ENCODE assay signal across 8 cellular contexts in the genomic region with DNA sequence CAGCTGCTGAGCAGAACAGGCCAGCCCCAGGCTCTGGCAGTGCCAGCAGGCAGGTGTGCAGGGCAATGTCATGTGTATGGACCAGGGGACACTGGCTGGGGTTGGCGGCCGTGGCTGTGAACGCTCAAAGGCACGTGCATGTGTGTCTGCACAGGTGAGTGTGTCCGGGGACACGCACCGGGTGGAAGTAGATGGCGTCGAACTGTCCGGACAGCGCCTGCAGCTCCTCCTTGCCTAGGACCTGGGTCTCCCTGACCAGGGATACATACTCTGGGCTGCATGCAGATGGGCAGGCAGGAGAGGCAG. TPM values are rescaled to one million over a fixed set of nuclear protein-coding genes. Genes with fewer than 3 reads are reported as not detected.
DNase-seq lines count a peak whose midpoint lies in the region; ATAC-seq and TF ChIP-seq lines count a peak whose summit lies in the region.

No MANE protein-coding gene starts in this region.

- TF ChIP-seq CTCF in C4-2B (conservative IDR thresholded peaks at IDR 0.05), result no peak
- no peak for TF ChIP-seq CTCF in LNCaP clone FGC (IDR thresholded peaks at IDR 0.05; ENCODE audit: control insufficient read depth, extremely low read depth, insufficient read depth)
- no peak for TF ChIP-seq CTCF in dorsolateral prefrontal cortex (IDR thresholded peaks at IDR 0.05 in 54 of 56, conservative IDR thresholded peaks at IDR 0.05 in 2 of 56; ENCODE audit: low read depth in 1 of 56, partially characterized antibody in 56 of 56)
- no peak for TF ChIP-seq CTCF in neural crest cell (conservative IDR thresholded peaks at IDR 0.05)

- intact Hi-C loops in dorsolateral prefrontal cortex (cut with DNase I), result loop anchor here in 1 of 2 donors (5.0 kb wide), 1 partner anchor 92 kb away; the partner anchor contains the start of gene PPP6R2

- ATAC-seq in GM18909 (IDR thresholded peaks at IDR 0.05; ENCODE audit: poor library complexity, unreplicated experiment), result no peak

- H3K27ac ChIP-seq in C4-2B (peak overlapping the region; percentile 88), dorsolateral prefrontal cortex (peak overlapping the region in 5 of 59 donors; percentile 52 to 81 (median 75))

- H3K27me3 Mint-ChIP-seq in neural crest cell (ENCODE audit: low read depth), result no peaks in the 10 kb centered on the region

- H3K4me3 Mint-ChIP-seq in neural crest cell, result peak overlapping the region; percentile 83

- no peaks in the 10 kb centered on the region for H3K36me3 Mint-ChIP-seq in neural crest cell (ENCODE audit: low read depth)

- no peaks in the 10 kb centered on the region for H3K9me3 Mint-ChIP-seq in neural crest cell

- H3K4me1 Mint-ChIP-seq in neural crest cell, result peaks cover 10% of the 10 kb centered on the region

- H3K27ac Mint-ChIP-seq in neural crest cell (ENCODE audit: unreplicated experiment), result no peak overlapping the region

- DNase-seq in LNCaP clone FGC (ENCODE audit: low read depth), result no peak
- no peak for DNase-seq in dorsolateral prefrontal cortex
- no peak for DNase-seq in neural crest cell (ENCODE audit: low read depth, low spot score)
- no peak for DNase-seq in T1000 (lab: John Stamatoyannopoulos, UW)
- no peak for DNase-seq in activated CD4-positive, CD25-positive, alpha-beta regulatory T cell (lab: John Stamatoyannopoulos, UW)
- no peak for DNase-seq in NCI-H82 treated with DMSO at 0.1 percent for 48 hours (lab: John Stamatoyannopoulos, UW; ENCODE audit: unreplicated experiment)

- no peaks in the 10 kb centered on the region for H3K27me3 ChIP-seq in dorsolateral prefrontal cortex

- H3K4me3 ChIP-seq in LNCaP clone FGC (ENCODE audit: low read depth, low read length) (peak overlapping the region; percentile 79), dorsolateral prefrontal cortex (peak overlapping the region in 55 of 59 donors; percentile 36 to 78 (median 68))

RNA-seq across cellular contexts. Expression of gene HDAC10, which starts 0.9 kb away (rescaled TPM):
- 10 to 100 TPM; 20.2 to 75.9 (median 39.0) TPM for total RNA-seq in dorsolateral prefrontal cortex
- total RNA-seq in neural crest cell, result 49.9 and 52.9 TPM in 2 replicates

RNA-seq across cellular contexts. Expression of gene TUBGCP6, which starts 5.4 kb away (rescaled TPM):
- total RNA-seq in dorsolateral prefrontal cortex, result 10 to 100 TPM; 40.5 to 94.4 (median 60.7) TPM
- 48.8 and 54.4 TPM in 2 replicates for total RNA-seq in neural crest cell

RNA-seq across cellular contexts. Expression of gene MAPK12, which starts 11.3 kb away (rescaled TPM):
- total RNA-seq in dorsolateral prefrontal cortex (10 to 100 TPM; 21.8 to 70.3 (median 34.7) TPM), neural crest cell (45.1 and 46.5 TPM in 2 replicates)

RNA-seq across cellular contexts. Expression of gene MAPK11, which starts 20.0 kb away (rescaled TPM):
- 10 to 100 TPM; 25.8 to 78.7 (median 55.8) TPM for total RNA-seq in dorsolateral prefrontal cortex
- 15.9 and 16.3 TPM in 2 replicates for total RNA-seq in neural crest cell

RNA-seq across cellular contexts. Expression of gene SELENOO, which starts 49.4 kb away (rescaled TPM):
- total RNA-seq in dorsolateral prefrontal cortex, result 10 to 100 TPM; 21.8 to 41.6 (median 30.1) TPM
- 24.3 and 24.5 TPM in 2 replicates for total RNA-seq in neural crest cell
